In the genomic region with DNA sequence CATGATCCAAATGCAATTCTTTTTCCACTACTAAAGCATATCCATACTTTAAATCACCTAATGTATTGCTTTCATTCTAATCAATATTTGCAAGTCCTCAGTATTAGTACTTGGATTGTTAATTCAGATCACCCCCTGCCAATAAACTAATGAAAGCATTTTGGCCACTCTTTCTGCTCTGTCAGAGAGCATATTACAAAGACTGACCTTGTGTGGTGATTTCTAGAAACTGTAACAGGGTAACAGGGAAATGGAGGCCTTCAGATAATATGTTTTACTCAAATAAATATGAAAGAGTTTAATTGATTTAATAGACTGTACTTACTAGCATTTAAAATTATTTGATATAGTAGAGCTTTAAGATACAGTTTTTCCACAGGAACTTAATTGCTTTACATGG, we compare ENCODE assay signal across 19 cellular contexts.
DNase-seq lines count a peak whose midpoint lies in the region; ATAC-seq and TF ChIP-seq lines count a peak whose summit lies in the region.
"Had no signal": no experiment of that assay in that cellular context is flagged by ENCODE, and none has a peak within 500 bp of the region (broad histone marks: within the 10 kb centered on the region; RNA-seq: fewer than 3 reads in every experiment).

No MANE protein-coding gene starts in this region.

- no peak overlapping the region for H3K4me2 ChIP-seq in parathyroid adenoma (ENCODE audit: low read length)
- H3K4me2 ChIP-seq in PC-9: no peak overlapping the region
- H3K4me2 ChIP-seq: A549 had no signal

- H3K4me3 Mint-ChIP-seq in CD4-positive, alpha-beta memory T cell: no peak overlapping the region
- H3K4me3 Mint-ChIP-seq: CD14-positive monocyte, H9 had no signal

- intact Hi-C loops in CD4-positive, alpha-beta memory T cell (cut with micrococcal nuclease): no loop called here
- intact Hi-C loops in PC-9 (cut with micrococcal nuclease; ENCODE audit: unreplicated experiment): no loop called here

- no peaks in the 10 kb centered on the region for H3F3A ChIP-seq in PC-9 (ENCODE audit: insufficient read depth, low read depth)

- H3K36me3 ChIP-seq in GM06990 (ENCODE audit: control insufficient read depth, insufficient read depth, low read length) (no peaks in the 10 kb centered on the region), parathyroid adenoma (ENCODE audit: control insufficient read depth, insufficient read depth, low read length) (no peaks in the 10 kb centered on the region), PC-9 (ENCODE audit: low read depth) (no peaks in the 10 kb centered on the region)
- no peaks in the 10 kb centered on the region for H3K36me3 ChIP-seq in CD4-positive, alpha-beta memory T cell (ENCODE audit: insufficient read depth, low read length)

- H3K27ac Mint-ChIP-seq in CD4-positive, alpha-beta memory T cell: no peak overlapping the region
- H3K27ac Mint-ChIP-seq: CD14-positive monocyte; CD8-positive, alpha-beta memory T cell; H9 had no signal

- no peaks in the 10 kb centered on the region for H3K27me3 ChIP-seq in GM06990 (replicated peaks; ENCODE audit: control insufficient read depth, insufficient read depth, low read length)
- H3K27me3 ChIP-seq in parathyroid adenoma (ENCODE audit: control insufficient read depth, insufficient read depth, low read length): no peaks in the 10 kb centered on the region
- H3K27me3 ChIP-seq in CD4-positive, alpha-beta memory T cell (ENCODE audit: insufficient read depth, low read length): no peaks in the 10 kb centered on the region
- H3K27me3 ChIP-seq in PC-9 (ENCODE audit: insufficient read depth, low read depth): no peaks in the 10 kb centered on the region

- H3K9me3 ChIP-seq in parathyroid adenoma (ENCODE audit: control insufficient read depth, low read length): no peaks in the 10 kb centered on the region
- no peaks in the 10 kb centered on the region for H3K9me3 ChIP-seq in CD4-positive, alpha-beta memory T cell (ENCODE audit: control insufficient read depth in 1 of 2, low read length in 2 of 2)
- H3K9me3 ChIP-seq in PC-9 (ENCODE audit: insufficient read depth, low read depth): no peaks in the 10 kb centered on the region
- H3K9me3 ChIP-seq: A549, Caco-2 had no signal

- H3K4me1 Mint-ChIP-seq in CD4-positive, alpha-beta memory T cell: no peaks in the 10 kb centered on the region
- H3K4me1 Mint-ChIP-seq: CD14-positive monocyte; CD8-positive, alpha-beta memory T cell had no signal

- H3K79me2 ChIP-seq in parathyroid adenoma (no peaks in the 10 kb centered on the region), PC-9 (ENCODE audit: low read depth) (no peaks in the 10 kb centered on the region)

- DNase-seq in DMS 273 (lab: John Stamatoyannopoulos, UW; ENCODE audit: unreplicated experiment) (peak; percentile 40), DMS 273 treated with DMSO at 0.1 percent for 48 hours (lab: John Stamatoyannopoulos, UW) (no peak), GM06990 (ENCODE audit: extremely low read depth, insufficient read length) (no peak), LNCaP clone FGC (ENCODE audit: low read depth) (no peak), PC-9 (no peak)
- no peak for DNase-seq in CD4-positive, alpha-beta memory T cell
- DNase-seq: AML-193; Caco-2; CD8-positive, alpha-beta memory T cell; GOT3; H9; IMR-90 had no signal

- POLR2A ChIA-PET in CD4-positive, alpha-beta memory T cell (lab: Charles Lee; ENCODE audit: partially characterized antibody): no interaction called here
- POLR2A ChIA-PET in PC-9 (lab: Charles Lee; ENCODE audit: unreplicated experiment): no interaction called here

- peak overlapping the region; percentile 23 for H2AFZ ChIP-seq in parathyroid adenoma
- H2AFZ ChIP-seq in PC-9: no peak overlapping the region

- no peaks in the 10 kb centered on the region for H4K20me1 ChIP-seq in PC-9 (ENCODE audit: insufficient read depth)

- H3K27ac ChIP-seq in parathyroid adenoma (no peak overlapping the region), PC-9 (no peak overlapping the region)
- H3K27ac ChIP-seq in CD4-positive, alpha-beta memory T cell (ENCODE audit: low read depth, low read length): no peak overlapping the region
- H3K27ac ChIP-seq: 22Rv1, A549, HL-60 had no signal

- H3K4me3 ChIP-seq in GM06990 (replicated peaks; ENCODE audit: low read depth, low read length) (no peak overlapping the region), LNCaP clone FGC (ENCODE audit: low read depth, low read length) (no peak overlapping the region), parathyroid adenoma (ENCODE audit: low read depth, low read length) (no peak overlapping the region), PC-9 (no peak overlapping the region)
- no peak overlapping the region for H3K4me3 ChIP-seq in CD4-positive, alpha-beta memory T cell (ENCODE audit: low read length in 2 of 2)
- H3K4me3 ChIP-seq: A549, K562 had no signal

- peak; percentile 30 for TF ChIP-seq CTCF in GM06990 (IDR thresholded peaks at IDR 0.05; ENCODE audit: insufficient read depth, low read length, poor library complexity, severe bottlenecking)
- peak; percentile 45 for TF ChIP-seq CTCF in LNCaP clone FGC (IDR thresholded peaks at IDR 0.05; ENCODE audit: control insufficient read depth, extremely low read depth, insufficient read depth)
- TF ChIP-seq CTCF in parathyroid adenoma (IDR thresholded peaks at IDR 0.05): peak; percentile 23
- TF ChIP-seq CTCF in PC-9 (conservative IDR thresholded peaks at IDR 0.05): no peak

- no peak overlapping the region for H3K9ac ChIP-seq in parathyroid adenoma

- peaks cover 0 to 10% (median 0%) of the 10 kb centered on the region in 8 donors for H3K9me3 Mint-ChIP-seq in CD4-positive, alpha-beta memory T cell
- H3K9me3 Mint-ChIP-seq: H9 had no signal

- H3K36me3 Mint-ChIP-seq in CD4-positive, alpha-beta memory T cell: no peaks in the 10 kb centered on the region
- H3K36me3 Mint-ChIP-seq: CD14-positive monocyte; CD8-positive, alpha-beta memory T cell had no signal

- ATAC-seq in HG03159 (IDR thresholded peaks at IDR 0.05; ENCODE audit: unreplicated experiment): no peak
- ATAC-seq: A549, K562 had no signal

- H3K27me3 Mint-ChIP-seq in CD4-positive, alpha-beta memory T cell: no peaks in the 10 kb centered on the region
- H3K27me3 Mint-ChIP-seq: CD8-positive, alpha-beta memory T cell had no signal

- H3K4me1 ChIP-seq in parathyroid adenoma (peaks cover 18% of the 10 kb centered on the region), PC-9 (replicated peaks; ENCODE audit: insufficient read depth) (0 out of 2 replicates have a peak, but pooled peaks cover 4% of the 10 kb centered on the region)
- H3K4me1 ChIP-seq in CD4-positive, alpha-beta memory T cell (ENCODE audit: insufficient read depth, low read length): no peaks in the 10 kb centered on the region
- H3K4me1 ChIP-seq: A549 had no signal

- no TSS peak for BruUV-seq in PC-9 (replicated peaks; lab: Mats Ljungman, UMichigan)

- CTCF ChIA-PET in CD4-positive, alpha-beta memory T cell (lab: Charles Lee; ENCODE audit: partially characterized antibody): no interaction called here
- CTCF ChIA-PET in PC-9 (lab: Charles Lee): no interaction called here

- H3K9me2 ChIP-seq in PC-9 (ENCODE audit: insufficient read depth): no peaks in the 10 kb centered on the region
